In the genomic region with DNA sequence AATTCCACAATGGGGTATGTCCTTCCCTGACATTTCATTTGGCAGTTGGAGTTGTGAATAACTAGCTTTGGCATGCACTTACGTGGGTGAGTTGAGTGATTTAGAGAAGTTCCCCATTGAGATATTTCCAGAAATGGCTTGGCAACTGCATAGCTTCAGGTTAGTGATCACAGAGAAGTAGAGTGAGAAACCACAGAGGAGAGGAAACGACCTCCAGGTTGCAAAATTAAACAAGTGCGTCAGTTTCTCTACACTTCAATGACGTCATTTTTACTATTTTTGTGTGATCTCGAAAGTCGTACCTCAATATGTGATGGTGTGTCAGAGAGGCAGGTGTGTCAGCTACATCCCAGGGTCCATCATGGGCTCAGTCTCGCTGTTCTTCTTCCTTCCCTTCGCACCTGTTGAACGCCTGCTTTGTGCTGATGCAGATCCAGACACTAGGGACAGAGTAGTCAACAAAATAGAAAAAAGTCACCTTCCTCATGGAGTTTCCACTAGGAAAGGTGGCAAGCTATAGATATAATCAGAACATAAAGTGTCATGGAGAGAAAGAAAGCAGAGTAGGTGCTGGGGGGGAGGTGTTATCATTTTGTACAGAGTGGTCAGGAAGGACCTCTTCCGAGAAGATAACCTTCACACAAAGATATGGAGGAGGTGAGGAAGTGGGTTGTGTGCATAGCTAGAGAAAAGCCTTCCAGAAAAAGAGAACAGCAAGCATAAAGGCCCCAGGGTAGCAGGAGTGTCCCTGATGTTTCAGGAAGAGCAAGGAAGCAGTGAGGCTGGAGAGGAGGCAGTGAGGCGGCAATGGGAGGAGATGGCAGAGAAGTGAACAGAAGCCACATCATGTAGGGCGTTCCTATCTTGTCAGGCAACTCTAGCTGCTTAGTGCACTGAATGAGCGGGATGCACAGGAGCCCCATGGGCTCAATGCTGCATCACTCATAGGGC, we compare ENCODE assay signal across 8 cellular contexts.
DNase-seq lines count a peak whose midpoint lies in the region; ATAC-seq lines count a peak whose summit lies in the region.

No MANE protein-coding gene starts in this region.

- H3K9me3 Mint-ChIP-seq in activated CD4-positive, alpha-beta T cell treated with anti-CD3 and anti-CD28 coated beads for 36 hours (ENCODE audit: low read depth) = peaks cover 3% of the 10 kb centered on the region

- no peak overlapping the region for H4K91ac ChIP-seq in mesenchymal stem cell (ENCODE audit: low read length)

- POLR2A ChIA-PET in activated CD4-positive, alpha-beta T cell treated with anti-CD3 and anti-CD28 coated beads for 36 hours (lab: Charles Lee) = interaction anchor here (1.2 to 1.9 kb wide), 2 partner anchors 72 to 77 kb away, joined by 10 to 20 read pairs; a partner anchor contains a TSS

- H3K36me3 ChIP-seq in mesenchymal stem cell (ENCODE audit: control insufficient read depth in 1 of 2, insufficient read depth in 2 of 2, low read depth in 1 of 2, low read length in 2 of 2) = peaks cover 0 to 7% of the 10 kb centered on the region in 2 experiments

- H3K27ac ChIP-seq in mesenchymal stem cell (ENCODE audit: low read length, poor library complexity, severe bottlenecking) = peak overlapping the region; percentile 5

- no peak overlapping the region for H2BK5ac ChIP-seq in mesenchymal stem cell (ENCODE audit: low read depth, low read length, poor library complexity, severe bottlenecking)

- ATAC-seq in activated CD4-positive, alpha-beta T cell treated with anti-CD3 and anti-CD28 coated beads for 36 hours = peak; percentile 74
- ATAC-seq in HG02870 (IDR thresholded peaks at IDR 0.05; ENCODE audit: unreplicated experiment) = peak; percentile 88

- H3K9ac ChIP-seq in mesenchymal stem cell (ENCODE audit: low read length) = no peak overlapping the region

- in situ Hi-C loops in SK-MEL-5 (cut with HindIII; ENCODE audit: low pct_unique_long_range_greater_than_20kb, low sequenced_read_pairs) = no loop called here

- H2AFZ ChIP-seq in mesenchymal stem cell (ENCODE audit: low read depth, low read length) = no peak overlapping the region

- peaks cover 53% of the 10 kb centered on the region for H3K36me3 Mint-ChIP-seq in activated CD4-positive, alpha-beta T cell treated with anti-CD3 and anti-CD28 coated beads for 36 hours (ENCODE audit: low read depth)

- no peak overlapping the region for H2BK15ac ChIP-seq in mesenchymal stem cell (ENCODE audit: low read depth, poor library complexity, severe bottlenecking)

- no peak overlapping the region for H3K4me2 ChIP-seq in mesenchymal stem cell (ENCODE audit: low read length, poor library complexity, severe bottlenecking)

- intact Hi-C loops in activated CD4-positive, alpha-beta T cell treated with anti-CD3 and anti-CD28 coated beads for 36 hours (cut with DNase I, micrococcal nuclease) = loop anchor here (1.0 to 5.0 kb wide), 7 partner anchors 35 to 1680 kb away; a partner anchor contains a TSS

- H3K9me3 ChIP-seq in mesenchymal stem cell (ENCODE audit: control insufficient read depth, low read length) = no peaks in the 10 kb centered on the region

- H3K4ac ChIP-seq in mesenchymal stem cell (ENCODE audit: low read depth in 1 of 2, low read length in 2 of 2) = no peak overlapping the region

- no peak overlapping the region for H3K4me3 ChIP-seq in mesenchymal stem cell (ENCODE audit: insufficient read depth in 1 of 2, low read depth in 1 of 2, low read length in 2 of 2)

- H2BK120ac ChIP-seq in mesenchymal stem cell (ENCODE audit: low read depth, low read length) = no peak overlapping the region

- CTCF ChIA-PET in activated CD4-positive, alpha-beta T cell treated with anti-CD3 and anti-CD28 coated beads for 36 hours (lab: Charles Lee) = interaction anchor here (0.6 to 2.4 kb wide), 9 partner anchors 10 to 144 kb away, joined by 3 to 14 read pairs (median 4); no protein-coding TSS in a partner anchor

- peak overlapping the region in 1 of 2 experiments; percentile 13 for H3K18ac ChIP-seq in mesenchymal stem cell (ENCODE audit: low read depth in 1 of 2, low read length in 2 of 2)

- H2BK12ac ChIP-seq in mesenchymal stem cell (ENCODE audit: low read length in 2 of 2) = no peak overlapping the region

- H3K4me3 Mint-ChIP-seq in activated CD4-positive, alpha-beta T cell treated with anti-CD3 and anti-CD28 coated beads for 36 hours = no peak overlapping the region

- H3K4me1 Mint-ChIP-seq in activated CD4-positive, alpha-beta T cell treated with anti-CD3 and anti-CD28 coated beads for 36 hours = peaks cover 43% of the 10 kb centered on the region

- H3K27me3 ChIP-seq in mesenchymal stem cell (ENCODE audit: control insufficient read depth in 1 of 2, insufficient read depth in 1 of 2, low read length in 2 of 2) = no peaks in the 10 kb centered on the region

- no peak overlapping the region for H4K8ac ChIP-seq in mesenchymal stem cell (ENCODE audit: low read length)

- H2AK5ac ChIP-seq in mesenchymal stem cell (ENCODE audit: low read length, severe bottlenecking) = no peak overlapping the region

- 80% methylated on average over 13 of the region's 13 CpGs for WGBS in mesenchymal stem cell

- peak; percentile 38 for DNase-seq in activated CD4-positive, alpha-beta T cell treated with anti-CD3 and anti-CD28 coated beads for 36 hours
- DNase-seq in activated CD4-positive, alpha-beta T cell treated with anti-CD3 and anti-CD28 coated beads for 1 hour = no peak
- DNase-seq in SK-MEL-5 (ENCODE audit: low read depth, low spot score) (peak; percentile 42), mesenchymal stem cell (peak; percentile 50), SW 1271 (lab: John Stamatoyannopoulos, UW) (no peak), NCI-H774 (lab: John Stamatoyannopoulos, UW) (no peak), NCI-H1092 treated with DMSO at 0.1 percent for 48 hours (lab: John Stamatoyannopoulos, UW) (no peak)

- H3K14ac ChIP-seq in mesenchymal stem cell (ENCODE audit: low read length in 2 of 2) = no peak overlapping the region

- H3K4me1 ChIP-seq in mesenchymal stem cell (ENCODE audit: control insufficient read depth, insufficient read depth, low read depth, low read length) = peaks cover 2% of the 10 kb centered on the region

- peaks cover 4% of the 10 kb centered on the region for H3K79me1 ChIP-seq in mesenchymal stem cell (replicated peaks; ENCODE audit: low read length, poor library complexity, severe bottlenecking)

- H3K27me3 Mint-ChIP-seq in activated CD4-positive, alpha-beta T cell treated with anti-CD3 and anti-CD28 coated beads for 36 hours = no peaks in the 10 kb centered on the region

- no peak overlapping the region for H3K23ac ChIP-seq in mesenchymal stem cell (ENCODE audit: low read length in 2 of 2)

- peak overlapping the region; percentile 87 for H3K27ac Mint-ChIP-seq in activated CD4-positive, alpha-beta T cell treated with anti-CD3 and anti-CD28 coated beads for 36 hours

Comparison
In these comparisons a context has a peak if more than half of its experiments do, and no peak if none do; other contexts are left out.
1. DNase-seq: peak in activated CD4-positive, alpha-beta T cell treated with anti-CD3 and anti-CD28 coated beads for 36 hours (single experiment), SK-MEL-5 (single experiment) and mesenchymal stem cell (single experiment); none in activated CD4-positive, alpha-beta T cell treated with anti-CD3 and anti-CD28 coated beads for 1 hour (single experiment), SW 1271 (0 of 2), NCI-H774 (single experiment) and NCI-H1092 treated with DMSO at 0.1 percent for 48 hours (single experiment).